Comparison of ENCODE assay signal across 16 cellular contexts in genomic region chr7:47368190-47368812, GRCh38.
DNase-seq lines count a peak whose midpoint lies in the region; ATAC-seq and TF ChIP-seq lines count a peak whose summit lies in the region.
"Had no signal": no experiment of that assay in that cellular context is flagged by ENCODE, and none has a peak within 500 bp of the region (broad histone marks: within the 10 kb centered on the region; RNA-seq: fewer than 3 reads in every experiment).

No MANE protein-coding gene starts in this region.

- H2AK5ac ChIP-seq in H9 (ENCODE audit: insufficient read length, low read length) (no peak overlapping the region), trophoblast cell (ENCODE audit: low read length) (no peak overlapping the region)

- POLR2A ChIA-PET in WTC11 (lab: Charles Lee): no interaction called here

- no peak overlapping the region; the same call in 1 of the 2 replicates for H3K14ac ChIP-seq in H9 (ENCODE audit: insufficient read depth, low read length)
- H3K14ac ChIP-seq in trophoblast cell (ENCODE audit: low read length): no peak overlapping the region

- H3K4me3 Mint-ChIP-seq in H9 (no peak overlapping the region), WTC11 (no peak overlapping the region)
- no peak overlapping the region for H3K4me3 Mint-ChIP-seq in stimulated activated effector memory CD8-positive, alpha-beta T cell treated with anti-CD3 and anti-CD28 coated beads, Interleukin-12 subunit alpha, Interleukin-12 subunit beta, amount 100 ng/mL, for 72 hours
- H3K4me3 Mint-ChIP-seq: CD4-positive, alpha-beta memory T cell; GM23338 had no signal

- H3K36me3 Mint-ChIP-seq in H9 (ENCODE audit: insufficient read depth in 1 of 3, low read depth in 3 of 3) (peaks cover 7 to 14% (median 7%) of the 10 kb centered on the region in 3 experiments; a peak in 5 of 7 replicates), WTC11 (peaks cover 5% of the 10 kb centered on the region; the same call in 1 of the 2 replicates)
- no peaks in the 10 kb centered on the region for H3K36me3 Mint-ChIP-seq in stimulated activated effector memory CD8-positive, alpha-beta T cell treated with anti-CD3 and anti-CD28 coated beads, Interleukin-12 subunit alpha, Interleukin-12 subunit beta, amount 100 ng/mL, for 72 hours
- H3K36me3 Mint-ChIP-seq: CD4-positive, alpha-beta memory T cell had no signal

- H3K27ac Mint-ChIP-seq in H9: no peak overlapping the region
- H3K27ac Mint-ChIP-seq in WTC11: no peak overlapping the region
- H3K27ac Mint-ChIP-seq in stimulated activated effector memory CD8-positive, alpha-beta T cell treated with anti-CD3 and anti-CD28 coated beads, Interleukin-12 subunit alpha, Interleukin-12 subunit beta, amount 100 ng/mL, for 72 hours: no peak overlapping the region
- H3K27ac Mint-ChIP-seq: CD4-positive, alpha-beta memory T cell; GM23338 had no signal

- no peak overlapping the region for H3T11ph ChIP-seq in H9 (ENCODE audit: low read length)

- H3K4me1 ChIP-seq in H9 (ENCODE audit: insufficient read depth, low read length): peaks cover 2% of the 10 kb centered on the region; the same call in 1 of the 2 replicates
- H3K4me1 ChIP-seq in trophoblast cell (ENCODE audit: control insufficient read depth in 1 of 2, insufficient read depth in 2 of 2, low read length in 2 of 2): peaks cover 0 to 4% of the 10 kb centered on the region in 2 experiments
- peaks cover 0 to 11% of the 10 kb centered on the region in 2 donors for H3K4me1 ChIP-seq in left lung
- H3K4me1 ChIP-seq: BE2C had no signal

- CTCF ChIA-PET in WTC11 (lab: Charles Lee): interaction anchor here (1.5 kb wide), 1 partner anchor 68 kb away, joined by 3 read pairs; no protein-coding TSS in a partner anchor

- no peak overlapping the region for H4K5ac ChIP-seq in H9 (ENCODE audit: insufficient read length, low read depth, low read length)

- no peak overlapping the region for H2BK15ac ChIP-seq in H9 (ENCODE audit: low read depth, low read length)

- H3K9ac ChIP-seq in H9 (ENCODE audit: extremely low read depth, insufficient read length, low read length): no peak overlapping the region
- no peak overlapping the region for H3K9ac ChIP-seq in trophoblast cell (ENCODE audit: low read length)

- H3K4me3 ChIP-seq in trophoblast cell (ENCODE audit: low read depth, low read length) (no peak overlapping the region), left lung (no peak overlapping the region)
- H3K4me3 ChIP-seq: A549, GM23338 had no signal

- H4K12ac ChIP-seq in trophoblast cell (ENCODE audit: low read depth, low read length): no peak overlapping the region

- WGBS in H9 (ENCODE audit: extremely low coverage, insufficient read length, low lambda C conversion rate): no CpG with 5 or more reads among the region's 18 CpGs
- WGBS in trophoblast cell (ENCODE audit: extremely low coverage, insufficient coverage, insufficient read length): no CpG with 5 or more reads among the region's 18 CpGs

- H2BK120ac ChIP-seq in H9 (ENCODE audit: low read depth, low read length, poor library complexity, severe bottlenecking): no peak overlapping the region
- H2BK120ac ChIP-seq in trophoblast cell (ENCODE audit: insufficient read depth, low read length, poor library complexity): no peak overlapping the region

- H2BK12ac ChIP-seq in H9 (ENCODE audit: insufficient read length, low read depth, low read length) (no peak overlapping the region), trophoblast cell (ENCODE audit: low read length) (no peak overlapping the region)

- H3K27ac ChIP-seq in H9 (ENCODE audit: insufficient read length, low read depth, low read length): no peak overlapping the region
- no peak overlapping the region for H3K27ac ChIP-seq in trophoblast cell (ENCODE audit: low read depth, low read length)
- no peak overlapping the region for H3K27ac ChIP-seq in left lung
- H3K27ac ChIP-seq: A549, C4-2B had no signal

- H3K27me3 Mint-ChIP-seq in H9 (ENCODE audit: low read depth) (no peaks in the 10 kb centered on the region; the same call in 1 of the 2 replicates), WTC11 (ENCODE audit: low read depth) (no peaks in the 10 kb centered on the region)
- H3K27me3 Mint-ChIP-seq: CD4-positive, alpha-beta memory T cell had no signal

- H3K4ac ChIP-seq in H9 (ENCODE audit: low read depth, low read length): no peak overlapping the region
- H3K4ac ChIP-seq in trophoblast cell (ENCODE audit: low read depth, low read length): peak overlapping the region; percentile 16

- TF ChIP-seq CTCF in H9 (conservative IDR thresholded peaks at IDR 0.05) (no peak), WTC11 (IDR thresholded peaks at IDR 0.05) (no peak), left lung (IDR thresholded peaks at IDR 0.05) (no peak)

- H3K9me3 ChIP-seq in H9 (ENCODE audit: control insufficient read depth, low read depth, low read length): no peaks in the 10 kb centered on the region
- no peaks in the 10 kb centered on the region for H3K9me3 ChIP-seq in trophoblast cell (ENCODE audit: insufficient read depth, low read depth, low read length)
- no peaks in the 10 kb centered on the region for H3K9me3 ChIP-seq in left lung
- H3K9me3 ChIP-seq: A549, BE2C had no signal

- no peaks in the 10 kb centered on the region for H3K23me2 ChIP-seq in H9 (ENCODE audit: insufficient read length, low read depth, low read length, poor library complexity, severe bottlenecking)

- H2AFZ ChIP-seq in H9 (ENCODE audit: low read length): no peak overlapping the region
- H2AFZ ChIP-seq in trophoblast cell (ENCODE audit: insufficient read depth, low read length, poor library complexity): no peak overlapping the region
- H2AFZ ChIP-seq: GM23338 had no signal

- H2BK5ac ChIP-seq in H9 (ENCODE audit: insufficient read length, low read length) (peak overlapping the region; percentile 3), trophoblast cell (ENCODE audit: low read depth, low read length, poor library complexity) (no peak overlapping the region)

- H3K23ac ChIP-seq in H9 (ENCODE audit: insufficient read length, low read depth, low read length): no peak overlapping the region
- no peak overlapping the region for H3K23ac ChIP-seq in trophoblast cell (ENCODE audit: low read length)

- peaks cover 9 to 14% of the 10 kb centered on the region in 2 experiments for H3K4me1 Mint-ChIP-seq in H9
- H3K4me1 Mint-ChIP-seq in WTC11: peaks cover 30% of the 10 kb centered on the region
- no peaks in the 10 kb centered on the region for H3K4me1 Mint-ChIP-seq in stimulated activated effector memory CD8-positive, alpha-beta T cell treated with anti-CD3 and anti-CD28 coated beads, Interleukin-12 subunit alpha, Interleukin-12 subunit beta, amount 100 ng/mL, for 72 hours
- H3K4me1 Mint-ChIP-seq: CD4-positive, alpha-beta memory T cell had no signal

- H3K79me2 ChIP-seq in H9 (ENCODE audit: insufficient read depth, low read length) (no peaks in the 10 kb centered on the region), trophoblast cell (ENCODE audit: control insufficient read depth, insufficient read depth, low read length, poor library complexity) (no peaks in the 10 kb centered on the region)

- H3K18ac ChIP-seq in H9 (ENCODE audit: insufficient read length, low read depth, low read length) (no peak overlapping the region), trophoblast cell (ENCODE audit: low read length) (peak overlapping the region; percentile 34)

- no peak overlapping the region for H2BK20ac ChIP-seq in H9 (ENCODE audit: low read depth, low read length, poor library complexity, severe bottlenecking)

- no peak overlapping the region for H4K91ac ChIP-seq in H9 (ENCODE audit: insufficient read length, low read depth, low read length)
- H4K91ac ChIP-seq in trophoblast cell (ENCODE audit: low read depth, low read length): no peak overlapping the region

- H3K27me3 ChIP-seq in H9 (ENCODE audit: insufficient read depth, low read length): no peaks in the 10 kb centered on the region
- no peaks in the 10 kb centered on the region for H3K27me3 ChIP-seq in trophoblast cell (ENCODE audit: insufficient read depth, low read length)
- H3K27me3 ChIP-seq in left lung: no peaks in the 10 kb centered on the region
- H3K27me3 ChIP-seq: BE2C had no signal

- intact Hi-C loops in left lung (cut with DNase I): no loop called here

- DNase-seq in COR-L47 (lab: John Stamatoyannopoulos, UW): peak; percentile 61
- no peak for DNase-seq in H9
- no peak for DNase-seq in WTC11 (ENCODE audit: low spot score)
- DNase-seq in trophoblast cell: no peak
- no peak for DNase-seq in left lung
- DNase-seq in stimulated activated effector memory CD8-positive, alpha-beta T cell treated with anti-CD3 and anti-CD28 coated beads, Interleukin-12 subunit alpha, Interleukin-12 subunit beta, amount 100 ng/mL, for 72 hours (ENCODE audit: low spot score in 2 of 2): no peak
- DNase-seq: BE2C; CD4-positive, alpha-beta memory T cell; DMS153; DMS79 treated with DMSO at 0.1 percent for 48 hours; EL; H7 had no signal

- ATAC-seq in WTC11 (no peak), GM21737 (IDR thresholded peaks at IDR 0.05; ENCODE audit: unreplicated experiment) (no peak), left lung (no peak)
- no peak for ATAC-seq in stimulated activated effector memory CD8-positive, alpha-beta T cell treated with anti-CD3 and anti-CD28 coated beads, Interleukin-12 subunit alpha, Interleukin-12 subunit beta, amount 100 ng/mL, for 72 hours
- ATAC-seq: A549, GM23338 had no signal

- no peak overlapping the region for H3K4me2 ChIP-seq in H9 (ENCODE audit: insufficient read depth, insufficient read length, low read length)
- no peak overlapping the region for H3K4me2 ChIP-seq in trophoblast cell (ENCODE audit: low read length)
- H3K4me2 ChIP-seq: A549, GM23338 had no signal

- H4K8ac ChIP-seq in H9 (replicated peaks; ENCODE audit: insufficient read length, low read depth, low read length) (no peak overlapping the region), trophoblast cell (ENCODE audit: low read depth, low read length) (no peak overlapping the region)

- H3K9me3 Mint-ChIP-seq in H9: no peaks in the 10 kb centered on the region
- H3K9me3 Mint-ChIP-seq in WTC11: no peaks in the 10 kb centered on the region
- no peaks in the 10 kb centered on the region for H3K9me3 Mint-ChIP-seq in stimulated activated effector memory CD8-positive, alpha-beta T cell treated with anti-CD3 and anti-CD28 coated beads, Interleukin-12 subunit alpha, Interleukin-12 subunit beta, amount 100 ng/mL, for 72 hours
- H3K9me3 Mint-ChIP-seq: GM23338 had no signal

- no peak overlapping the region for H3K56ac ChIP-seq in H9 (ENCODE audit: insufficient read length, low read depth, low read length)

- H4K20me1 ChIP-seq in H9 (ENCODE audit: control insufficient read depth, insufficient read depth, insufficient read length): no peaks in the 10 kb centered on the region

- peaks cover 55 to 64% of the 10 kb centered on the region in 2 experiments for H3K36me3 ChIP-seq in trophoblast cell (ENCODE audit: control insufficient read depth in 1 of 2, insufficient read depth in 2 of 2, low read length in 2 of 2)
- H3K36me3 ChIP-seq in left lung: peaks cover 0 to 59% of the 10 kb centered on the region in 2 donors
- H3K36me3 ChIP-seq: BE2C had no signal

- H3K79me1 ChIP-seq in H9 (ENCODE audit: insufficient read depth, low read depth, low read length, poor library complexity, severe bottlenecking) (no peaks in the 10 kb centered on the region), trophoblast cell (ENCODE audit: low read length) (no peaks in the 10 kb centered on the region)
